8 cellular contexts compared by ENCODE assay signal in genomic region chr18:45974088-45974536, GRCh38. TPM values are rescaled to one million over a fixed set of nuclear protein-coding genes. Genes with fewer than 3 reads are reported as not detected.
DNase-seq lines count a peak whose midpoint lies in the region; ATAC-seq, FAIRE-seq and TF ChIP-seq lines count a peak whose summit lies in the region.

No MANE protein-coding gene starts in this region.

- H3K4me1 ChIP-seq in SK-N-SH (ENCODE audit: control insufficient read depth in 1 of 2, insufficient read depth in 2 of 2, low read depth in 1 of 2, low read length in 1 of 2), result no peaks in the 10 kb centered on the region
- H3K4me1 ChIP-seq in prostate gland (replicated peaks), result no peaks in the 10 kb centered on the region

- peak overlapping the region; percentile 1 to 84 for H3K27ac Mint-ChIP-seq in activated naive CD4-positive, alpha-beta T cell treated with anti-CD3 and anti-CD28 coated beads, Interleukin-2, amount 50 U/mL, for 72 hours

- H3K4me2 ChIP-seq in SK-N-SH, result peak overlapping the region; percentile 47

- intact Hi-C loops in head of caudate nucleus (cut with DNase I) (loop anchor here (10.0 kb wide), 1 partner anchor 309 kb away; no protein-coding TSS in a partner anchor), prostate gland (cut with DNase I) (loop anchor here (10.0 kb wide), 1 partner anchor 101 kb away; the partner anchor contains the start of gene PSTPIP2)

- H3K9me2 ChIP-seq in SK-N-SH, result no peaks in the 10 kb centered on the region

- TF ChIP-seq EP300 in SK-N-SH (IDR thresholded peaks at IDR 0.05; ENCODE audit: borderline replicate concordance in 1 of 2, low read depth in 1 of 2, low read length in 1 of 2), result no peak

- peak; percentile 91 for TF ChIP-seq CTCF in SK-N-SH (IDR thresholded peaks at IDR 0.05)
- peak in 3 of 4 experiments; percentile 57 to 82 (median 73) for TF ChIP-seq CTCF in prostate gland (IDR thresholded peaks at IDR 0.05)

- H3K9ac ChIP-seq in SK-N-SH, result no peak overlapping the region

- no peak for DNase-seq in GM12892 (ENCODE audit: insufficient read length)
- peak; percentile 69 for DNase-seq in NCI-H1105 (lab: John Stamatoyannopoulos, UW)
- peak; percentile 57 for DNase-seq in SK-N-SH
- peak in 1 of 2 donors; percentile 65 for DNase-seq in activated naive CD4-positive, alpha-beta T cell treated with anti-CD3 and anti-CD28 coated beads, Interleukin-2, amount 50 U/mL, for 72 hours (ENCODE audit: low spot score in 2 of 2)
- peak in 40 of 42 donors; percentile 17 to 82 (median 64) for DNase-seq in head of caudate nucleus
- DNase-seq in prostate gland (ENCODE audit: low spot score), result peak; percentile 51

- H3K36me3 Mint-ChIP-seq in activated naive CD4-positive, alpha-beta T cell treated with anti-CD3 and anti-CD28 coated beads, Interleukin-2, amount 50 U/mL, for 72 hours, result no peaks in the 10 kb centered on the region

- H2AFZ ChIP-seq in SK-N-SH (ENCODE audit: low read depth), result peak overlapping the region; percentile 47; the same call in 1 of the 2 replicates

- WGBS in SK-N-SH (ENCODE audit: low lambda C conversion rate), result 9% methylated on average over 5 of the region's 5 CpGs
- WGBS in prostate gland, result 24% methylated on average over 5 of the region's 5 CpGs

- H3K36me3 ChIP-seq in SK-N-SH (replicated peaks in 1 of 2; ENCODE audit: control insufficient read depth in 1 of 2, insufficient read depth in 2 of 2, low read length in 1 of 2) (no peaks in the 10 kb centered on the region), prostate gland (no peaks in the 10 kb centered on the region)

- peaks cover 3% of the 10 kb centered on the region for H3F3A ChIP-seq in SK-N-SH (replicated peaks; ENCODE audit: insufficient read depth)

- TF ChIP-seq RAD21 in SK-N-SH (IDR thresholded peaks at IDR 0.05; ENCODE audit: low read length), result peak; percentile 94

- peak; percentile 79 for FAIRE-seq in GM12892 (lab: Jason Lieb, UNC)

- no peaks in the 10 kb centered on the region for H3K9me3 ChIP-seq in SK-N-SH
- no peaks in the 10 kb centered on the region for H3K9me3 ChIP-seq in prostate gland

- no peaks in the 10 kb centered on the region for H4K20me1 ChIP-seq in SK-N-SH (ENCODE audit: insufficient read depth)

- TF ChIP-seq POLR2A in GM12892 (IDR thresholded peaks at IDR 0.05; ENCODE audit: low read depth, low read length) (no peak), prostate gland (IDR thresholded peaks at IDR 0.05) (no peak)

- peak overlapping the region in 1 of 2 experiments; percentile 14; a peak in 2 of 4 replicates for H3K4me3 ChIP-seq in SK-N-SH (ENCODE audit: low read depth in 2 of 2, low read length in 1 of 2)
- H3K4me3 ChIP-seq in prostate gland, result no peak overlapping the region

- H3K27me3 ChIP-seq in SK-N-SH (ENCODE audit: insufficient read depth), result no peaks in the 10 kb centered on the region
- H3K27me3 ChIP-seq in prostate gland (replicated peaks; ENCODE audit: insufficient read depth), result no peaks in the 10 kb centered on the region

- POLR2A ChIA-PET in SK-N-SH (lab: Yijun Ruan, JAX), result no interaction called here

- H3K9me3 Mint-ChIP-seq in activated naive CD4-positive, alpha-beta T cell treated with anti-CD3 and anti-CD28 coated beads, Interleukin-2, amount 50 U/mL, for 72 hours, result no peaks in the 10 kb centered on the region

- peak; percentile 90 for ATAC-seq in activated naive CD4-positive, alpha-beta T cell treated with anti-CD3 and anti-CD28 coated beads, Interleukin-2, amount 50 U/mL, for 72 hours
- ATAC-seq in HG03439 (IDR thresholded peaks at IDR 0.05; ENCODE audit: unreplicated experiment) (no peak), GM21526 (IDR thresholded peaks at IDR 0.05; ENCODE audit: low FRiP score, unreplicated experiment) (no peak)

- no peaks in the 10 kb centered on the region for H3K79me2 ChIP-seq in SK-N-SH (ENCODE audit: insufficient read depth)

- peak overlapping the region in 1 of 2 experiments; percentile 22; a peak in 1 of 4 replicates for H3K27ac ChIP-seq in SK-N-SH (ENCODE audit: low read depth in 2 of 2, low read length in 1 of 2)
- no peak overlapping the region for H3K27ac ChIP-seq in prostate gland

- CTCF ChIA-PET in SK-N-SH (lab: Yijun Ruan, JAX), result interaction anchor here (0.6 to 4.0 kb wide), 36 partner anchors 9 to 353 kb away, joined by 3 to 37 read pairs (median 4); partner anchors contain the start of genes PSTPIP2 and SLC14A1

TF ChIP-seq in SK-N-SH, 30 proteins besides CTCF, POLR2A, EP300 and RAD21:
- 0 out of 2 replicates have a peak, but pooled peaks have one; percentile 52 for TF ChIP-seq RXRA (IDR thresholded peaks at IDR 0.05; ENCODE audit: borderline replicate concordance, low read depth)
- peak; percentile 27; the same call in 1 of the 2 replicates for TF ChIP-seq MAX (IDR thresholded peaks at IDR 0.05; ENCODE audit: low read depth)
- peak; percentile 94 for TF ChIP-seq SMC3 (IDR thresholded peaks at IDR 0.05; ENCODE audit: low read depth, low read length)
- TF ChIP-seq NRF1 (IDR thresholded peaks at IDR 0.05; ENCODE audit: low read depth, low read length), result 0 out of 2 replicates have a peak, but pooled peaks have one; percentile 4
- peak; percentile 11; the same call in 1 of the 2 replicates for TF ChIP-seq USF1 (IDR thresholded peaks at IDR 0.05; ENCODE audit: borderline replicate concordance, low read depth)
- TF ChIP-seq REST (IDR thresholded peaks at IDR 0.05; ENCODE audit: low read depth, low read length), result no peak
- TF ChIP-seq TCF12 (IDR thresholded peaks at IDR 0.05), result peak; percentile 18; the same call in 1 of the 2 replicates
- TF ChIP-seq MXI1 (IDR thresholded peaks at IDR 0.05; ENCODE audit: low read depth, low read length), result peak; percentile 68; the same call in 1 of the 2 replicates
- no peak for TF ChIP-seq FOXM1 (IDR thresholded peaks at IDR 0.05; ENCODE audit: low read depth)
- no peak for TF ChIP-seq GABPA (IDR thresholded peaks at IDR 0.05; ENCODE audit: low read depth)

RNA-seq across cellular contexts. Expression of gene EPG5, which starts 7.0 kb away (rescaled TPM):
- polyA plus RNA-seq in GM12892 (2012; ENCODE audit: missing spikeins), result 9.3 TPM
- polyA plus RNA-seq in SK-N-SH (2012; rRNA removed), result 13.6 and 18.9 TPM in 2 replicates
- polyA plus RNA-seq in SK-N-SH (2012; cell fraction: cytosol; rRNA removed), result 10.1 and 12.6 TPM in 2 replicates
- 31.5 and 49.4 TPM in 2 replicates for polyA plus RNA-seq in SK-N-SH (2012; cell fraction: nucleus; rRNA removed)
- total RNA-seq in activated naive CD4-positive, alpha-beta T cell treated with anti-CD3 and anti-CD28 coated beads, Interleukin-2, amount 50 U/mL, for 72 hours, result 10 to 100 TPM; 20.9 to 34.2 TPM
- total RNA-seq in prostate gland, result 10 to 100 TPM; 21.5 to 50.3 TPM

Comparison
In these comparisons a context has a peak if more than half of its experiments do, and no peak if none do; other contexts are left out.
1. ATAC-seq: peak in activated naive CD4-positive, alpha-beta T cell treated with anti-CD3 and anti-CD28 coated beads, Interleukin-2, amount 50 U/mL, for 72 hours (2 of 2); none in HG03439 (single experiment) and GM21526 (single experiment).